Comparison of ENCODE assay signal across 29 cellular contexts in the genomic region with DNA sequence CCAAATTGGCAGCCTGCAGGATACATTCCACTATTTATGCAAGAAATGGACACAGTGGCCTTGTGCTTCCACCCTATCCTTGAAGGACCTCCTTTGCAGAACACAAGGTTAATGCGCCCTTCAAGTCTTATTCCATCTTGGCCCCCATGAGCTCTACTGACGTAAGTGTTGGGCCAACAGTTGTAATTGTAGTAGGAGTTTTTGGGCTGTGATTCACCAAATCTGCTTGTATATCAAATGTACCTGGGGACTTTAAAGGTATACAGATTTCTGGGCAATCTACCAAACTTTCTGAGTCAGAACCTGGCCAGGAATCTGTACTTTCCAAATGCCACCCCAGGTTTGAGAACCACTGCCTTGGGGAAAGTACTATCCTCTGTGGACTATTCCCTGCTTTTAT.
A peak's percentile ranks its signal among the peaks of the same experiment; 100 is the strongest.
DNase-seq lines count a peak whose midpoint lies in the region; ATAC-seq and TF ChIP-seq lines count a peak whose summit lies in the region.
"Had no signal": no experiment of that assay in that cellular context is flagged by ENCODE, and none has a peak within 500 bp of the region (broad histone marks: within the 10 kb centered on the region; RNA-seq: fewer than 3 reads in every experiment).

No MANE protein-coding gene starts in this region.

- CTCF ChIA-PET in mammary epithelial cell (lab: Charles Lee; ENCODE audit: low non-redundant PET): no interaction called here

- WGBS in mammary epithelial cell (ENCODE audit: low coverage, missing lambda C conversion rate): 5% methylated on average over 2 of the region's 2 CpGs

- H3K27me3 ChIP-seq in mammary epithelial cell (ENCODE audit: insufficient read depth, low read length): no peaks in the 10 kb centered on the region
- H3K27me3 ChIP-seq: body of pancreas, pancreas, right atrium auricular region, SJSA1, upper lobe of right lung had no signal

- ATAC-seq in activated naive CD8-positive, alpha-beta T cell treated with anti-CD3 and anti-CD28 coated beads, Interleukin-2, amount 50 U/mL, for 24 hours: no peak
- no peak for ATAC-seq in HG03097 (IDR thresholded peaks at IDR 0.05; ENCODE audit: low FRiP score, unreplicated experiment)
- ATAC-seq: activated CD8-positive, alpha-beta T cell treated with anti-CD3 and anti-CD28 coated beads, Interleukin-2, amount 10 ng/mL, durations not matched to agents 7 days and 5 days; body of pancreas; stimulated activated effector memory CD8-positive, alpha-beta T cell treated with anti-CD3 and anti-CD28 coated beads, Interleukin-12 subunit alpha, Interleukin-12 subunit beta, amount 100 ng/mL, for 72 hours; T-helper 17 cell; upper lobe of right lung had no signal

- DNase-seq in DMS 273 treated with DMSO at 0.1 percent for 48 hours (lab: John Stamatoyannopoulos, UW) (peak; percentile 37), NCI-H2171 (lab: John Stamatoyannopoulos, UW) (peak; percentile 65), mammary epithelial cell (peak; percentile 91), glutamatergic neuron (no peak), G401 (ENCODE audit: low spot score) (no peak)
- DNase-seq in activated naive CD4-positive, alpha-beta T cell treated with Interleukin-2 at 50 U/mL for 16 hours: no peak
- no peak for DNase-seq in activated naive CD8-positive, alpha-beta T cell treated with anti-CD3 and anti-CD28 coated beads, Interleukin-2, amount 50 U/mL, for 24 hours
- DNase-seq: activated CD8-positive, alpha-beta T cell treated with anti-CD3 and anti-CD28 coated beads, Interleukin-2, amount 10 ng/mL, durations not matched to agents 7 days and 5 days; activated effector memory CD4-positive, alpha-beta T cell treated with Interleukin-2 at 50 U/mL for 16 hours; activated naive CD8-positive, alpha-beta T cell treated with anti-CD3 and anti-CD28 coated beads, Interleukin-2, amount 10 ng/mL, durations not matched to agents 7 days and 5 days; activated T-cell treated with anti-CD3 and anti-CD28 coated beads for 4 hours; body of pancreas; CD4-positive, alpha-beta memory T cell; DMS153; dorsolateral prefrontal cortex; foreskin fibroblast; GM23248; NCI-H1105; pancreas; stimulated activated CD4-positive, alpha-beta T cell treated with anti-CD3 and anti-CD28 coated beads, Interleukin-12 subunit alpha, Interleukin-12 subunit beta, amount 100 ng/mL, for 4 hours; stimulated activated CD4-positive, alpha-beta T cell treated with anti-CD3 and anti-CD28 coated beads, Interleukin-4, amount 100 ng/mL, for 24 hours; substantia nigra; T-helper 17 cell; upper lobe of right lung had no signal

- H3K27ac Mint-ChIP-seq in glutamatergic neuron (ENCODE audit: unreplicated experiment): peak overlapping the region; percentile 90
- no peak overlapping the region for H3K27ac Mint-ChIP-seq in activated naive CD8-positive, alpha-beta T cell treated with anti-CD3 and anti-CD28 coated beads, Interleukin-2, amount 50 U/mL, for 24 hours
- H3K27ac Mint-ChIP-seq: activated CD8-positive, alpha-beta T cell treated with anti-CD3 and anti-CD28 coated beads, Interleukin-2, amount 10 ng/mL, durations not matched to agents 7 days and 5 days; activated naive CD8-positive, alpha-beta T cell treated with anti-CD3 and anti-CD28 coated beads, Interleukin-2, amount 10 ng/mL, durations not matched to agents 7 days and 5 days; CD4-positive, alpha-beta memory T cell; memory B cell; stimulated activated effector memory CD8-positive, alpha-beta T cell treated with anti-CD3 and anti-CD28 coated beads, Interleukin-12 subunit alpha, Interleukin-12 subunit beta, amount 100 ng/mL, for 72 hours; T-helper 17 cell had no signal

- H3K4me2 ChIP-seq in mammary epithelial cell (ENCODE audit: insufficient read depth, low read depth, low read length): no peak overlapping the region

- H2AFZ ChIP-seq in mammary epithelial cell (ENCODE audit: low read depth, low read length): no peak overlapping the region
- H2AFZ ChIP-seq: GM23248 had no signal

- no peaks in the 10 kb centered on the region for H3K9me3 ChIP-seq in mammary epithelial cell (replicated peaks; ENCODE audit: insufficient read depth, low read length)
- H3K9me3 ChIP-seq: body of pancreas, pancreas, right atrium auricular region, SJSA1, upper lobe of right lung had no signal

- no peaks in the 10 kb centered on the region for H4K20me1 ChIP-seq in mammary epithelial cell (ENCODE audit: insufficient read depth, low read length)

- BruUV-seq in mammary epithelial cell (replicated peaks; lab: Mats Ljungman, UMichigan): no TSS peak

- no peak overlapping the region for H3K9ac ChIP-seq in mammary epithelial cell (ENCODE audit: insufficient read depth, low read length)
- H3K9ac ChIP-seq: GM23248 had no signal

- peaks cover 10% of the 10 kb centered on the region for H3K9me3 Mint-ChIP-seq in glutamatergic neuron (ENCODE audit: unreplicated experiment)
- H3K9me3 Mint-ChIP-seq in activated naive CD8-positive, alpha-beta T cell treated with anti-CD3 and anti-CD28 coated beads, Interleukin-2, amount 50 U/mL, for 24 hours: no peaks in the 10 kb centered on the region
- H3K9me3 Mint-ChIP-seq: activated naive CD8-positive, alpha-beta T cell treated with anti-CD3 and anti-CD28 coated beads, Interleukin-2, amount 10 ng/mL, durations not matched to agents 7 days and 5 days; CD4-positive, alpha-beta memory T cell; memory B cell; stimulated activated effector memory CD8-positive, alpha-beta T cell treated with anti-CD3 and anti-CD28 coated beads, Interleukin-12 subunit alpha, Interleukin-12 subunit beta, amount 100 ng/mL, for 72 hours had no signal

- H3K4me3 ChIP-seq in mammary epithelial cell (replicated peaks in 1 of 3; ENCODE audit: insufficient read depth in 1 of 3, low read depth in 2 of 3, low read length in 3 of 3): no peak overlapping the region
- H3K4me3 ChIP-seq: body of pancreas, dorsolateral prefrontal cortex, GM23248, pancreas, right atrium auricular region, SJSA1, upper lobe of right lung had no signal

- H3K79me2 ChIP-seq in mammary epithelial cell (ENCODE audit: insufficient read depth, low read length): no peaks in the 10 kb centered on the region

- H3K36me3 ChIP-seq in mammary epithelial cell (ENCODE audit: insufficient read depth, low read length): no peaks in the 10 kb centered on the region
- H3K36me3 ChIP-seq: pancreas, right atrium auricular region, SJSA1, upper lobe of right lung had no signal

- H3K4me1 Mint-ChIP-seq in glutamatergic neuron (ENCODE audit: low read depth, unreplicated experiment): peaks cover 22% of the 10 kb centered on the region
- no peaks in the 10 kb centered on the region for H3K4me1 Mint-ChIP-seq in activated naive CD8-positive, alpha-beta T cell treated with anti-CD3 and anti-CD28 coated beads, Interleukin-2, amount 50 U/mL, for 24 hours
- H3K4me1 Mint-ChIP-seq: activated naive CD8-positive, alpha-beta T cell treated with anti-CD3 and anti-CD28 coated beads, Interleukin-2, amount 10 ng/mL, durations not matched to agents 7 days and 5 days; CD4-positive, alpha-beta memory T cell; memory B cell; stimulated activated effector memory CD8-positive, alpha-beta T cell treated with anti-CD3 and anti-CD28 coated beads, Interleukin-12 subunit alpha, Interleukin-12 subunit beta, amount 100 ng/mL, for 72 hours; T-helper 17 cell had no signal

- intact Hi-C loops in mammary epithelial cell (cut with micrococcal nuclease): loop anchor here (5.0 kb wide), 1 partner anchor 100 kb away; a partner anchor contains a TSS

- dilution Hi-C loops in mammary epithelial cell (cut with HindIII; ENCODE audit: low sequenced_read_pairs): no loop called here

- H3K4me3 Mint-ChIP-seq in glutamatergic neuron (ENCODE audit: unreplicated experiment): no peak overlapping the region
- no peak overlapping the region for H3K4me3 Mint-ChIP-seq in activated naive CD8-positive, alpha-beta T cell treated with anti-CD3 and anti-CD28 coated beads, Interleukin-2, amount 50 U/mL, for 24 hours
- H3K4me3 Mint-ChIP-seq: activated CD8-positive, alpha-beta T cell treated with anti-CD3 and anti-CD28 coated beads, Interleukin-2, amount 10 ng/mL, durations not matched to agents 7 days and 5 days; activated naive CD8-positive, alpha-beta T cell treated with anti-CD3 and anti-CD28 coated beads, Interleukin-2, amount 10 ng/mL, durations not matched to agents 7 days and 5 days; CD4-positive, alpha-beta memory T cell; memory B cell; stimulated activated effector memory CD8-positive, alpha-beta T cell treated with anti-CD3 and anti-CD28 coated beads, Interleukin-12 subunit alpha, Interleukin-12 subunit beta, amount 100 ng/mL, for 72 hours; T-helper 17 cell had no signal

- no peak for TF ChIP-seq CTCF in mammary epithelial cell (conservative IDR thresholded peaks at IDR 0.05 in 1 of 2, IDR thresholded peaks at IDR 0.05 in 1 of 2; ENCODE audit: extremely low read depth in 1 of 2, insufficient read depth in 1 of 2, low read depth in 1 of 2, low read length in 2 of 2)
- TF ChIP-seq CTCF in glutamatergic neuron (IDR thresholded peaks at IDR 0.05; ENCODE audit: partially characterized antibody, unreplicated experiment): no peak

- peaks cover 5% of the 10 kb centered on the region for H3K36me3 Mint-ChIP-seq in glutamatergic neuron (ENCODE audit: unreplicated experiment)
- H3K36me3 Mint-ChIP-seq in activated naive CD8-positive, alpha-beta T cell treated with anti-CD3 and anti-CD28 coated beads, Interleukin-2, amount 50 U/mL, for 24 hours (ENCODE audit: low read depth): no peaks in the 10 kb centered on the region
- H3K36me3 Mint-ChIP-seq: activated naive CD8-positive, alpha-beta T cell treated with anti-CD3 and anti-CD28 coated beads, Interleukin-2, amount 10 ng/mL, durations not matched to agents 7 days and 5 days; CD4-positive, alpha-beta memory T cell; memory B cell; stimulated activated effector memory CD8-positive, alpha-beta T cell treated with anti-CD3 and anti-CD28 coated beads, Interleukin-12 subunit alpha, Interleukin-12 subunit beta, amount 100 ng/mL, for 72 hours had no signal

- no peak overlapping the region for H3K27ac ChIP-seq in mammary epithelial cell (ENCODE audit: insufficient read depth, low read depth, low read length)
- H3K27ac ChIP-seq: body of pancreas, dorsolateral prefrontal cortex, GM23248, pancreas, right atrium auricular region, SJSA1, upper lobe of right lung had no signal

- in situ Hi-C loops in mammary epithelial cell (cut with MboI; ENCODE audit: low sequenced_read_pairs in 2 of 2) (no loop called here), G401 (cut with HindIII; ENCODE audit: low sequenced_read_pairs) (no loop called here)

- peaks cover 8% of the 10 kb centered on the region for H3K4me1 ChIP-seq in mammary epithelial cell (ENCODE audit: insufficient read depth, low read length)
- H3K4me1 ChIP-seq: body of pancreas, pancreas, right atrium auricular region, SJSA1, upper lobe of right lung had no signal

- H3K27me3 Mint-ChIP-seq in glutamatergic neuron (ENCODE audit: unreplicated experiment): no peaks in the 10 kb centered on the region
- peaks cover 3% of the 10 kb centered on the region for H3K27me3 Mint-ChIP-seq in activated naive CD8-positive, alpha-beta T cell treated with anti-CD3 and anti-CD28 coated beads, Interleukin-2, amount 50 U/mL, for 24 hours

Comparison
In these comparisons a context has a peak if more than half of its experiments do, and no peak if none do; other contexts are left out.
1. DNase-seq: peak in DMS 273 treated with DMSO at 0.1 percent for 48 hours (single experiment), NCI-H2171 (single experiment) and mammary epithelial cell (single experiment); none in glutamatergic neuron (single experiment), G401 (single experiment), activated naive CD4-positive, alpha-beta T cell treated with Interleukin-2 at 50 U/mL for 16 hours (single experiment) and activated naive CD8-positive, alpha-beta T cell treated with anti-CD3 and anti-CD28 coated beads, Interleukin-2, amount 50 U/mL, for 24 hours (single experiment).